Comparison of ENCODE assay signal across 12 cellular contexts in genomic region chr4:181909368-181909767, GRCh38.
DNase-seq lines count a peak whose midpoint lies in the region; ATAC-seq, FAIRE-seq and TF ChIP-seq lines count a peak whose summit lies in the region.
"Had no signal": no experiment of that assay in that cellular context is flagged by ENCODE, and none has a peak within 500 bp of the region (broad histone marks: within the 10 kb centered on the region; RNA-seq: fewer than 3 reads in every experiment).

No MANE protein-coding gene starts in this region.

- H3K4me2 ChIP-seq in GM12878 (ENCODE audit: control insufficient read depth, insufficient read depth) = no peak overlapping the region
- no peak overlapping the region for H3K4me2 ChIP-seq in hepatocyte

- H2AFZ ChIP-seq in GM12878 (ENCODE audit: control insufficient read depth, low read depth, low read length) (no peak overlapping the region), hepatocyte (no peak overlapping the region)

- BruUV-seq in GM12878 (replicated peaks; lab: Mats Ljungman, UMichigan) = no TSS peak

- H3K4me3 ChIP-seq in GM12878 = no peak overlapping the region
- H3K4me3 ChIP-seq in hepatocyte = no peak overlapping the region
- H3K4me3 ChIP-seq: ovary had no signal

- ATAC-seq in GM12878 (no peak), GM19035 (IDR thresholded peaks at IDR 0.05; ENCODE audit: unreplicated experiment) (no peak), GM18868 (IDR thresholded peaks at IDR 0.05; ENCODE audit: unreplicated experiment) (no peak)

- no peaks in the 10 kb centered on the region for H4K20me1 ChIP-seq in GM12878 (ENCODE audit: control insufficient read depth, insufficient read depth)
- no peaks in the 10 kb centered on the region for H4K20me1 ChIP-seq in hepatocyte (ENCODE audit: insufficient read depth, poor library complexity, severe bottlenecking)

- H3K27me3 ChIP-seq in GM12878 (replicated peaks in 1 of 2; ENCODE audit: control insufficient read depth in 2 of 2, insufficient read depth in 2 of 2, low read length in 1 of 2) (no peaks in the 10 kb centered on the region), hepatocyte (no peaks in the 10 kb centered on the region)
- H3K27me3 ChIP-seq: ovary had no signal

- TF ChIP-seq EP300 in GM12878 (IDR thresholded peaks at IDR 0.05; ENCODE audit: borderline replicate concordance in 1 of 2, control insufficient read depth in 1 of 2, low read depth in 2 of 2, low read length in 2 of 2) = no peak

- CTCF ChIA-PET in GM12878 (lab: Yijun Ruan, JAX) = no interaction called here

- H3K4me1 ChIP-seq in GM12878 (ENCODE audit: control insufficient read depth, insufficient read depth, low read length) (no peaks in the 10 kb centered on the region), hepatocyte (ENCODE audit: insufficient read depth) (no peaks in the 10 kb centered on the region)

- no peak for TF ChIP-seq CTCF in GM12878 (IDR thresholded peaks at IDR 0.05 in 2 of 3, conservative IDR thresholded peaks at IDR 0.05 in 1 of 3; ENCODE audit: control insufficient read depth in 2 of 3, extremely low read depth in 1 of 3, insufficient read depth in 1 of 3, low read depth in 3 of 3, low read length in 3 of 3)
- no peak for TF ChIP-seq CTCF in hepatocyte (IDR thresholded peaks at IDR 0.05; ENCODE audit: poor library complexity)

- TF ChIP-seq RAD21 in GM12878 (IDR thresholded peaks at IDR 0.05; ENCODE audit: insufficient read depth, low read depth, low read length) = no peak

- RAD21 ChIA-PET in GM12878 (lab: Charles Lee; ENCODE audit: unreplicated experiment) = no interaction called here

- no peaks in the 10 kb centered on the region for H3K9me2 ChIP-seq in hepatocyte (replicated peaks; ENCODE audit: insufficient read depth)

- SMC1A ChIA-PET in GM12878 (lab: Charles Lee; ENCODE audit: uncharacterized antibody, unreplicated experiment) = no interaction called here

- 46% methylated on average over 6 of the region's 6 CpGs for WGBS in GM12878 (ENCODE audit: insufficient coverage, insufficient replicate concordance, low lambda C conversion rate, missing lambda C conversion rate)
- WGBS in hepatocyte (ENCODE audit: low lambda C conversion rate, missing lambda C conversion rate) = 68% methylated on average over 6 of the region's 6 CpGs

- no peak overlapping the region for H3K27ac ChIP-seq in GM12878 (ENCODE audit: control insufficient read depth, insufficient read depth)
- no peak overlapping the region for H3K27ac ChIP-seq in hepatocyte
- H3K27ac ChIP-seq: ovary had no signal

- no peak overlapping the region for H3K9ac ChIP-seq in GM12878 (ENCODE audit: control insufficient read depth, insufficient read depth, low read length)

- TF ChIP-seq POLR2A in GM12878 (IDR thresholded peaks at IDR 0.05; ENCODE audit: low read depth, low read length) = no peak

- H3K36me3 ChIP-seq in GM12878 (ENCODE audit: control insufficient read depth in 2 of 2, insufficient read depth in 2 of 2, low read length in 1 of 2) (no peaks in the 10 kb centered on the region), hepatocyte (replicated peaks; ENCODE audit: insufficient read depth, low read depth) (no peaks in the 10 kb centered on the region)
- H3K36me3 ChIP-seq: ovary had no signal

- H3K9me3 ChIP-seq in GM12878 (replicated peaks; ENCODE audit: control insufficient read depth, insufficient read depth, low read length) (no peaks in the 10 kb centered on the region; the same call in 2 of the 3 replicates), hepatocyte (ENCODE audit: low read depth) (no peaks in the 10 kb centered on the region)
- H3K9me3 ChIP-seq: ovary had no signal

- intact Hi-C loops in GM12878 (cut with micrococcal nuclease; ENCODE audit: unreplicated experiment) = loop anchor here (5.0 kb wide), 1 partner anchor 108 kb away; no protein-coding TSS in a partner anchor

- in situ Hi-C loops in GM12878 (cut with MboI) = no loop called here

- no peaks in the 10 kb centered on the region for H3K79me2 ChIP-seq in GM12878 (ENCODE audit: control insufficient read depth, insufficient read depth, low read length)
- no peaks in the 10 kb centered on the region for H3K79me2 ChIP-seq in hepatocyte

- POLR2A ChIA-PET in GM12878 (lab: Charles Lee) = no interaction called here

- DNase-seq in A172 (ENCODE audit: low spot score) (peak; percentile 12), HCEC 1CT (peak; percentile 72), GM12878 (ENCODE audit: low read depth, low spot score) (no peak), hepatocyte (ENCODE audit: low spot score) (peak; percentile 55), GDM1 (lab: John Stamatoyannopoulos, UW) (no peak), HT-29 (ENCODE audit: low spot score) (no peak)
- DNase-seq: activated naive CD4-positive, alpha-beta T cell; erythroblast; ovary had no signal

- no peak for FAIRE-seq in GM12878 (lab: Jason Lieb, UNC)
- FAIRE-seq: A204.1 had no signal

TF ChIP-seq in GM12878, 131 proteins besides CTCF, POLR2A, EP300 and RAD21:
- TF ChIP-seq JUND (IDR thresholded peaks at IDR 0.05; ENCODE audit: low read depth, low read length) (no peak), IKZF2 (IDR thresholded peaks at IDR 0.05) (no peak), TCF12 (IDR thresholded peaks at IDR 0.05; ENCODE audit: low read depth, low read length) (peak; percentile 25; the same call in 1 of the 2 replicates), NFYA (IDR thresholded peaks at IDR 0.05; ENCODE audit: borderline replicate concordance, low read depth, low read length) (no peak), POLR2AphosphoS2 (IDR thresholded peaks at IDR 0.05; ENCODE audit: low read depth, low read length) (no peak)

Comparison
In these comparisons a context has a peak if more than half of its experiments do, and no peak if none do; other contexts are left out.
1. DNase-seq: peak in A172 (single experiment), HCEC 1CT (single experiment) and hepatocyte (single experiment); none in GM12878 (single experiment), GDM1 (single experiment) and HT-29 (single experiment).